26 cellular contexts compared by ENCODE assay signal in genomic region chr13:83215627-83216026, GRCh38.
DNase-seq lines count a peak whose midpoint lies in the region; ATAC-seq and TF ChIP-seq lines count a peak whose summit lies in the region.
"Had no signal": no experiment of that assay in that cellular context is flagged by ENCODE, and none has a peak within 500 bp of the region (broad histone marks: within the 10 kb centered on the region; RNA-seq: fewer than 3 reads in every experiment).

No MANE protein-coding gene starts in this region.

- ATAC-seq in foreskin keratinocyte: peak; percentile 64
- ATAC-seq: A549, right lobe of liver had no signal

- CTCF ChIA-PET in activated naive CD4-positive, alpha-beta T cell treated with anti-CD3 and anti-CD28 coated beads for 36 hours (lab: Charles Lee): no interaction called here

- peak overlapping the region; percentile 9 for H2AFZ ChIP-seq in ACC112 (ENCODE audit: low read length, unreplicated experiment)

- H3K36me3 ChIP-seq in ACC112 (ENCODE audit: insufficient read depth, low read length): no peaks in the 10 kb centered on the region; the same call in 1 of the 2 replicates
- H3K36me3 ChIP-seq: right lobe of liver, transverse colon had no signal

- DNase-seq in HT1080 (ENCODE audit: low read depth) (peak; percentile 57), astrocyte of the hippocampus (ENCODE audit: low read depth, low spot score) (peak; percentile 34), foreskin keratinocyte (peak in 1 of 2 donors; percentile 54), NCI-H524 (lab: John Stamatoyannopoulos, UW) (no peak), caudate nucleus (lab: John Stamatoyannopoulos, UW) (no peak), DMS153 treated with DMSO at 0.1 percent for 48 hours (lab: John Stamatoyannopoulos, UW; ENCODE audit: unreplicated experiment) (no peak)
- DNase-seq in activated naive CD4-positive, alpha-beta T cell treated with anti-CD3 and anti-CD28 coated beads for 36 hours: no peak
- DNase-seq: activated CD4-positive, alpha-beta T cell treated with anti-CD3 and anti-CD28 coated beads for 4 hours; activated naive CD4-positive, alpha-beta T cell treated with anti-CD3 and anti-CD28 coated beads, Interleukin-2, amount 10 ng/mL, durations not matched to agents 7 days and 5 days; activated T-cell treated with anti-CD3 and anti-CD28 coated beads for 4 hours; Caco-2; central memory CD4-positive, alpha-beta T cell; endodermal cell; GF-D8; head of caudate nucleus; islet precursor cell; KBM-7; NCI-H1092 treated with DMSO at 0.1 percent for 48 hours; NK-92 treated with Interleukin-12 subunit alpha and Interleukin-12 subunit beta, amount 100 ng/mL, for 24 hours; right lobe of liver; SHP77 treated with DMSO at 0.1 percent for 48 hours; stimulated activated CD4-positive, alpha-beta T cell treated with anti-CD3 and anti-CD28 coated beads, Interleukin-4, amount 100 ng/mL, for 1 hour; transverse colon had no signal

- no peaks in the 10 kb centered on the region for H3K4me1 Mint-ChIP-seq in activated naive CD4-positive, alpha-beta T cell treated with anti-CD3 and anti-CD28 coated beads for 36 hours (ENCODE audit: low read depth)
- H3K4me1 Mint-ChIP-seq: activated naive CD4-positive, alpha-beta T cell treated with anti-CD3 and anti-CD28 coated beads, Interleukin-2, amount 10 ng/mL, durations not matched to agents 7 days and 5 days; neural crest cell had no signal

- peaks cover 25% of the 10 kb centered on the region for H3K4me1 ChIP-seq in ACC112 (ENCODE audit: control insufficient read depth, insufficient read depth, low read length, unreplicated experiment)
- H3K4me1 ChIP-seq in foreskin keratinocyte: peaks cover 10% of the 10 kb centered on the region
- H3K4me1 ChIP-seq: A549, Caco-2, right lobe of liver, transverse colon had no signal

- no peak overlapping the region for H3K4me3 ChIP-seq in ACC112 (ENCODE audit: low read depth, low read length)
- H3K4me3 ChIP-seq: A549, right lobe of liver, transverse colon had no signal

- peaks cover 6% of the 10 kb centered on the region for H3K9me3 Mint-ChIP-seq in activated naive CD4-positive, alpha-beta T cell treated with anti-CD3 and anti-CD28 coated beads for 36 hours
- H3K9me3 Mint-ChIP-seq: activated naive CD4-positive, alpha-beta T cell treated with anti-CD3 and anti-CD28 coated beads, Interleukin-2, amount 10 ng/mL, durations not matched to agents 7 days and 5 days; endodermal cell had no signal

- H3K27ac ChIP-seq in ACC112 (ENCODE audit: low read depth, low read length) (peak overlapping the region; percentile 59), foreskin keratinocyte (no peak overlapping the region), caudate nucleus (ENCODE audit: low read depth, low read length) (no peak overlapping the region)
- H3K27ac ChIP-seq: A549, right lobe of liver, transverse colon had no signal

- intact Hi-C loops in activated naive CD4-positive, alpha-beta T cell treated with anti-CD3 and anti-CD28 coated beads for 36 hours (cut with micrococcal nuclease): no loop called here

- no peaks in the 10 kb centered on the region for H3K27me3 Mint-ChIP-seq in activated naive CD4-positive, alpha-beta T cell treated with anti-CD3 and anti-CD28 coated beads for 36 hours (ENCODE audit: low read depth)
- H3K27me3 Mint-ChIP-seq: activated naive CD4-positive, alpha-beta T cell treated with anti-CD3 and anti-CD28 coated beads, Interleukin-2, amount 10 ng/mL, durations not matched to agents 7 days and 5 days had no signal

- H3K27me3 ChIP-seq in ACC112 (ENCODE audit: insufficient read depth, low read length) (no peaks in the 10 kb centered on the region), foreskin keratinocyte (no peaks in the 10 kb centered on the region)
- H3K27me3 ChIP-seq: right lobe of liver, transverse colon had no signal

- H3K79me2 ChIP-seq in ACC112 (ENCODE audit: control insufficient read depth, insufficient read depth, low read length, unreplicated experiment): no peaks in the 10 kb centered on the region

- no peak for TF ChIP-seq CTCF in foreskin keratinocyte (conservative IDR thresholded peaks at IDR 0.05)

- no peak overlapping the region for H3K27ac Mint-ChIP-seq in activated naive CD4-positive, alpha-beta T cell treated with anti-CD3 and anti-CD28 coated beads for 36 hours
- H3K27ac Mint-ChIP-seq: activated naive CD4-positive, alpha-beta T cell treated with anti-CD3 and anti-CD28 coated beads, Interleukin-2, amount 10 ng/mL, durations not matched to agents 7 days and 5 days; endodermal cell had no signal

- no peak overlapping the region for H3K4me3 Mint-ChIP-seq in activated naive CD4-positive, alpha-beta T cell treated with anti-CD3 and anti-CD28 coated beads for 36 hours
- H3K4me3 Mint-ChIP-seq: activated naive CD4-positive, alpha-beta T cell treated with anti-CD3 and anti-CD28 coated beads, Interleukin-2, amount 10 ng/mL, durations not matched to agents 7 days and 5 days; endodermal cell; neural crest cell had no signal

- no peaks in the 10 kb centered on the region for H3K36me3 Mint-ChIP-seq in activated naive CD4-positive, alpha-beta T cell treated with anti-CD3 and anti-CD28 coated beads for 36 hours (ENCODE audit: low read depth)
- H3K36me3 Mint-ChIP-seq: activated naive CD4-positive, alpha-beta T cell treated with anti-CD3 and anti-CD28 coated beads, Interleukin-2, amount 10 ng/mL, durations not matched to agents 7 days and 5 days had no signal

Comparison
In these comparisons a context has a peak if more than half of its experiments do, and no peak if none do; other contexts are left out.
1. DNase-seq: peak in HT1080 (single experiment) and astrocyte of the hippocampus (single experiment); none in NCI-H524 (0 of 2), caudate nucleus (0 of 61), DMS153 treated with DMSO at 0.1 percent for 48 hours (single experiment) and activated naive CD4-positive, alpha-beta T cell treated with anti-CD3 and anti-CD28 coated beads for 36 hours (single experiment).